ENCODE assay signal across 9 cellular contexts in genomic region chrX:107154787-107155620, GRCh38. TPM values are rescaled to one million over a fixed set of nuclear protein-coding genes. Genes with fewer than 3 reads are reported as not detected.
DNase-seq lines count a peak whose midpoint lies in the region; ATAC-seq and TF ChIP-seq lines count a peak whose summit lies in the region.
"Had no signal": no experiment of that assay in that cellular context is flagged by ENCODE, and none has a peak within 500 bp of the region (broad histone marks: within the 10 kb centered on the region; RNA-seq: fewer than 3 reads in every experiment).

No MANE protein-coding gene starts in this region.

- H3K4me3 Mint-ChIP-seq in T-helper 17 cell (peak overlapping the region; percentile 71), endodermal cell (peak overlapping the region; percentile 66)

- peaks cover 5% of the 10 kb centered on the region for H3K4me1 Mint-ChIP-seq in T-helper 17 cell
- H3K4me1 Mint-ChIP-seq in endodermal cell = no peaks in the 10 kb centered on the region

- H4K20me1 ChIP-seq in smooth muscle cell (ENCODE audit: low read depth) = no peaks in the 10 kb centered on the region

- no peak for TF ChIP-seq CTCF in endodermal cell (conservative IDR thresholded peaks at IDR 0.05)
- TF ChIP-seq CTCF in smooth muscle cell (IDR thresholded peaks at IDR 0.05; ENCODE audit: borderline replicate concordance, insufficient read depth, poor library complexity, severe bottlenecking) = no peak

- H3K36me3 Mint-ChIP-seq in T-helper 17 cell (ENCODE audit: low read depth) = no peaks in the 10 kb centered on the region
- H3K36me3 Mint-ChIP-seq in endodermal cell (ENCODE audit: low read depth) = peaks cover 5% of the 10 kb centered on the region

- no peaks in the 10 kb centered on the region for H3F3A ChIP-seq in smooth muscle cell (ENCODE audit: low read depth)

- H3K4me1 ChIP-seq in endodermal cell (ENCODE audit: control insufficient read depth, insufficient read depth, low read length) (no peaks in the 10 kb centered on the region), smooth muscle cell (ENCODE audit: low read depth) (no peaks in the 10 kb centered on the region)

- H3K9ac ChIP-seq in endodermal cell (ENCODE audit: extremely low read depth, low read length, poor library complexity, severe bottlenecking) = no peak overlapping the region
- H3K9ac ChIP-seq in smooth muscle cell (ENCODE audit: low read depth) = no peak overlapping the region

- H3K36me3 ChIP-seq in endodermal cell (ENCODE audit: control insufficient read depth, insufficient read depth, low read length) (no peaks in the 10 kb centered on the region), smooth muscle cell (ENCODE audit: low read depth) (no peaks in the 10 kb centered on the region)

- H3K27me3 Mint-ChIP-seq in T-helper 17 cell = no peaks in the 10 kb centered on the region
- H3K27me3 Mint-ChIP-seq in endodermal cell (ENCODE audit: insufficient read depth) = no peaks in the 10 kb centered on the region

- H3K9me3 ChIP-seq in T-helper 17 cell (ENCODE audit: control insufficient read depth, low read length, poor library complexity, severe bottlenecking) (no peaks in the 10 kb centered on the region), endodermal cell (ENCODE audit: control insufficient read depth, low read length) (no peaks in the 10 kb centered on the region), smooth muscle cell (replicated peaks; ENCODE audit: low read depth) (no peaks in the 10 kb centered on the region)

- peaks cover 35% of the 10 kb centered on the region for H3K9me3 Mint-ChIP-seq in endodermal cell

- peak overlapping the region; percentile 56 for H3K4me3 ChIP-seq in endodermal cell (ENCODE audit: low read length)
- peak overlapping the region; percentile 42 for H3K4me3 ChIP-seq in smooth muscle cell
- H3K4me3 ChIP-seq: SK-N-MC had no signal

- no peak overlapping the region for H2AFZ ChIP-seq in smooth muscle cell (ENCODE audit: low read depth)

- no peaks in the 10 kb centered on the region for H3K79me2 ChIP-seq in smooth muscle cell (ENCODE audit: low read depth)

- H3K27me3 ChIP-seq in endodermal cell (ENCODE audit: control insufficient read depth, insufficient read depth, low read length, poor library complexity, severe bottlenecking) (no peaks in the 10 kb centered on the region), smooth muscle cell (ENCODE audit: low read depth) (no peaks in the 10 kb centered on the region)

- DNase-seq in NCI-H2029 treated with DMSO at 0.1 percent for 48 hours (lab: John Stamatoyannopoulos, UW) (peak; percentile 2), NCI-H2029 (lab: John Stamatoyannopoulos, UW) (no peak), T-helper 17 cell (no peak), endodermal cell (peak; percentile 41), smooth muscle cell (lab: John Stamatoyannopoulos, UW; ENCODE audit: unreplicated experiment) (no peak), globus pallidus (ENCODE audit: low spot score) (no peak), AG08395 (ENCODE audit: low spot score) (no peak), NCI-H446 treated with DMSO at 0.1 percent for 48 hours (lab: John Stamatoyannopoulos, UW) (no peak)

- peak overlapping the region; percentile 51 for H3K4me2 ChIP-seq in smooth muscle cell

- 92% methylated on average over 4 of the region's 6 CpGs; no CpG with 5 or more reads in 1 of the 2 experiments for WGBS in endodermal cell (ENCODE audit: insufficient coverage in 1 of 2, insufficient read length in 1 of 2), 2 experiments
- 52% methylated on average over 6 of the region's 6 CpGs for WGBS in smooth muscle cell (ENCODE audit: low lambda C conversion rate)

- H3K27ac ChIP-seq in endodermal cell (ENCODE audit: low read depth, low read length) (no peak overlapping the region), smooth muscle cell (ENCODE audit: low read depth) (no peak overlapping the region)
- H3K27ac ChIP-seq: SK-N-MC had no signal

- peak overlapping the region; percentile 21 for H3K27ac Mint-ChIP-seq in T-helper 17 cell
- no peak overlapping the region for H3K27ac Mint-ChIP-seq in endodermal cell

- ATAC-seq in T-helper 17 cell = peak; percentile 33

RNA-seq across cellular contexts. Expression of gene RBM41, which starts 36.4 kb away (rescaled TPM):
- total RNA-seq in T-helper 17 cell (10 to 100 TPM; 12.0 to 15.6 TPM), endodermal cell (10 to 100 TPM; 25.3 to 26.1 TPM), smooth muscle cell (12.1 TPM in 2 replicates)
- polyA plus RNA-seq in endodermal cell (2013, experiment 1 of 2) = 14.6 TPM
- 14.5 TPM for polyA plus RNA-seq in endodermal cell (2013, experiment 2 of 2)
- 6.5 and 13.8 TPM in 2 replicates for polyA plus RNA-seq in smooth muscle cell

RNA-seq across cellular contexts. Expression of gene NUP62CL, which starts 51.2 kb away (rescaled TPM):
- total RNA-seq in T-helper 17 cell = 1 to 10 TPM; 2.2 TPM
- total RNA-seq in endodermal cell = 10 to 100 TPM in 1 of 2 donors, 1 to 10 TPM in 1; 6.4 to 12.5 TPM
- polyA plus RNA-seq in endodermal cell (2013, experiment 1 of 2) = 13.2 TPM
- 8.7 TPM for polyA plus RNA-seq in endodermal cell (2013, experiment 2 of 2)
- 0.90 and 2.2 TPM in 2 replicates for total RNA-seq in smooth muscle cell
- 0.74 TPM in 1 of 2 replicates, not detected in the other for polyA plus RNA-seq in smooth muscle cell

RNA-seq across cellular contexts. Expression of gene DNAAF6, which starts 51.4 kb away (rescaled TPM):
- not detected for total RNA-seq in T-helper 17 cell
- not detected for total RNA-seq in endodermal cell
- not detected for polyA plus RNA-seq in endodermal cell (2013, experiment 1 of 2)
- not detected for polyA plus RNA-seq in endodermal cell (2013, experiment 2 of 2)
- total RNA-seq in smooth muscle cell = not detected in 2 replicates
- polyA plus RNA-seq in smooth muscle cell = not detected in 2 replicates

Comparison
In these comparisons a context has a peak if more than half of its experiments do, and no peak if none do; other contexts are left out.
1. DNase-seq: peak in NCI-H2029 treated with DMSO at 0.1 percent for 48 hours (single experiment) and endodermal cell (single experiment); none in NCI-H2029 (single experiment), T-helper 17 cell (0 of 3), smooth muscle cell (single experiment), globus pallidus (single experiment), AG08395 (single experiment) and NCI-H446 treated with DMSO at 0.1 percent for 48 hours (single experiment).